9 cellular contexts compared by ENCODE assay signal in genomic region chr9:82148849-82149544, GRCh38.
DNase-seq lines count a peak whose midpoint lies in the region; ATAC-seq, FAIRE-seq and TF ChIP-seq lines count a peak whose summit lies in the region.
"Had no signal": no experiment of that assay in that cellular context is flagged by ENCODE, and none has a peak within 500 bp of the region (broad histone marks: within the 10 kb centered on the region; RNA-seq: fewer than 3 reads in every experiment).

No MANE protein-coding gene starts in this region.

- H3K4me1 Mint-ChIP-seq in HFFc6 (ENCODE audit: low read depth) = peaks cover 66% of the 10 kb centered on the region
- no peaks in the 10 kb centered on the region for H3K4me1 Mint-ChIP-seq in activated CD8-positive, alpha-beta memory T cell treated with anti-CD3 and anti-CD28 coated beads, Interleukin-2, amount 10 ng/mL, durations not matched to agents 7 days and 5 days

- peak overlapping the region; percentile 64 for H3K27ac Mint-ChIP-seq in HFFc6
- no peak overlapping the region for H3K27ac Mint-ChIP-seq in activated CD8-positive, alpha-beta memory T cell treated with anti-CD3 and anti-CD28 coated beads, Interleukin-2, amount 10 ng/mL, durations not matched to agents 7 days and 5 days

- H3K36me3 Mint-ChIP-seq in HFFc6 (ENCODE audit: low read depth) = peaks cover 4% of the 10 kb centered on the region; the same call in 1 of the 2 replicates
- H3K36me3 Mint-ChIP-seq in activated CD8-positive, alpha-beta memory T cell treated with anti-CD3 and anti-CD28 coated beads, Interleukin-2, amount 10 ng/mL, durations not matched to agents 7 days and 5 days = no peaks in the 10 kb centered on the region

- CTCF ChIA-PET in activated CD8-positive, alpha-beta memory T cell treated with anti-CD3 and anti-CD28 coated beads, Interleukin-2, amount 10 ng/mL, durations not matched to agents 7 days and 5 days (lab: Charles Lee) = no interaction called here

- no peaks in the 10 kb centered on the region for H3K9me3 Mint-ChIP-seq in HFFc6
- H3K9me3 Mint-ChIP-seq in activated CD8-positive, alpha-beta memory T cell treated with anti-CD3 and anti-CD28 coated beads, Interleukin-2, amount 10 ng/mL, durations not matched to agents 7 days and 5 days (ENCODE audit: low read depth) = peaks cover 9% of the 10 kb centered on the region

- H3K27me3 Mint-ChIP-seq in HFFc6 (ENCODE audit: insufficient read depth) = no peaks in the 10 kb centered on the region
- no peaks in the 10 kb centered on the region for H3K27me3 Mint-ChIP-seq in activated CD8-positive, alpha-beta memory T cell treated with anti-CD3 and anti-CD28 coated beads, Interleukin-2, amount 10 ng/mL, durations not matched to agents 7 days and 5 days

- FAIRE-seq in islet of Langerhans (lab: Jason Lieb, UNC) (peak; percentile 33), HTR-8/SVneo (lab: Jason Lieb, UNC) (no peak)

- no peak for ATAC-seq in GM18868 (IDR thresholded peaks at IDR 0.05; ENCODE audit: unreplicated experiment)
- no peak for ATAC-seq in activated CD8-positive, alpha-beta memory T cell treated with anti-CD3 and anti-CD28 coated beads, Interleukin-2, amount 10 ng/mL, durations not matched to agents 7 days and 5 days
- ATAC-seq: right cardiac atrium had no signal

- peak; percentile 71 for DNase-seq in AG20443 (ENCODE audit: low spot score)
- DNase-seq in HFFc6 = peak; percentile 82
- DNase-seq in SK-N-DZ (ENCODE audit: low spot score) = peak; percentile 91
- DNase-seq in medulla oblongata (ENCODE audit: extremely low spot score) = no peak
- no peak for DNase-seq in activated CD8-positive, alpha-beta memory T cell treated with anti-CD3 and anti-CD28 coated beads, Interleukin-2, amount 10 ng/mL, durations not matched to agents 7 days and 5 days
- no peak for DNase-seq in HTR-8/SVneo (ENCODE audit: insufficient read length, low spot score)
- DNase-seq: right cardiac atrium had no signal

- H3K4me3 Mint-ChIP-seq in HFFc6 = peak overlapping the region; percentile 73
- no peak overlapping the region for H3K4me3 Mint-ChIP-seq in activated CD8-positive, alpha-beta memory T cell treated with anti-CD3 and anti-CD28 coated beads, Interleukin-2, amount 10 ng/mL, durations not matched to agents 7 days and 5 days

- TF ChIP-seq CTCF in HFFc6 (IDR thresholded peaks at IDR 0.05) = no peak

Comparison
In these comparisons a context has a peak if more than half of its experiments do, and no peak if none do; other contexts are left out.
1. DNase-seq: peak in AG20443 (single experiment), HFFc6 (single experiment) and SK-N-DZ (single experiment); none in medulla oblongata (single experiment), activated CD8-positive, alpha-beta memory T cell treated with anti-CD3 and anti-CD28 coated beads, Interleukin-2, amount 10 ng/mL, durations not matched to agents 7 days and 5 days (single experiment) and HTR-8/SVneo (single experiment).